Comparison of ENCODE assay signal across 1 cellular context in the genomic region with DNA sequence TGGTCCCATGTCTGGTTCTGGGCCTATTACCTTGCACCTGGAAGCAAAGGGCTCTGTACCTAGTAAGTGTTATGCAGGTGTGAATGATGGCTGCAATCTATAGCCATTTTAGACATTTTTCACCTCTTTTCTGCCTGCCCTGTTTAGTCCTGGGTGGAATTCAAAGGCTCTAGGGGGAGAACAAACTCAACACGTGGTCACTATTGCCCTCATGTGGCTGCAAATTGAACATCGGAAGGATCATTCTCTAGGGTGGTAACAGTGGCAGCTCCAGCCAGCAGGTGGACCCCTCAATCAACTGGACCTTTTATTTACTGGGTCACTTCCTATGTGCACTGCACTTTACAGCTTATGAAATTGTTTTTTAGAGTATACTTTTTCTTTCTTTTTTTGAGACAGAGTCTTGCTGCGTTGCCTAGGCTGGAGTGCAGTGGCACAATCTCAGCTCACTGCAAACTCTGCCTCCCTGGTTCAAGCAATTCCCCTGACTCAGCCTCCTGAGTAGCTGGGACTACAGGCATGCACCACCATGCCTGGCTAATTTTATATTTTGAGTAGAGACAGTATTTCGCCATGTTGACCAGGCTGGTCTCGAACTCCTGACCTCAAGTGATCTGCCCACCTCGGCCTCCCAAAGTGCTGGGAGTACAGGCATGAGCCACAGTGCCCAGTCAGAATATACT.
TF ChIP-seq lines count a peak whose summit lies in the region.
"Not testable (repeated sequence)": the region's sequence is repeated elsewhere in the genome, so short reads cannot be mapped to it uniquely, and the experiment has no call there.

No MANE protein-coding gene starts in this region.

TF ChIP-seq in HepG2, 621 proteins besides CTCF, POLR2A, EP300 and RAD21 (continued from another document and continues in another):
- TF ChIP-seq, protein P1, sequence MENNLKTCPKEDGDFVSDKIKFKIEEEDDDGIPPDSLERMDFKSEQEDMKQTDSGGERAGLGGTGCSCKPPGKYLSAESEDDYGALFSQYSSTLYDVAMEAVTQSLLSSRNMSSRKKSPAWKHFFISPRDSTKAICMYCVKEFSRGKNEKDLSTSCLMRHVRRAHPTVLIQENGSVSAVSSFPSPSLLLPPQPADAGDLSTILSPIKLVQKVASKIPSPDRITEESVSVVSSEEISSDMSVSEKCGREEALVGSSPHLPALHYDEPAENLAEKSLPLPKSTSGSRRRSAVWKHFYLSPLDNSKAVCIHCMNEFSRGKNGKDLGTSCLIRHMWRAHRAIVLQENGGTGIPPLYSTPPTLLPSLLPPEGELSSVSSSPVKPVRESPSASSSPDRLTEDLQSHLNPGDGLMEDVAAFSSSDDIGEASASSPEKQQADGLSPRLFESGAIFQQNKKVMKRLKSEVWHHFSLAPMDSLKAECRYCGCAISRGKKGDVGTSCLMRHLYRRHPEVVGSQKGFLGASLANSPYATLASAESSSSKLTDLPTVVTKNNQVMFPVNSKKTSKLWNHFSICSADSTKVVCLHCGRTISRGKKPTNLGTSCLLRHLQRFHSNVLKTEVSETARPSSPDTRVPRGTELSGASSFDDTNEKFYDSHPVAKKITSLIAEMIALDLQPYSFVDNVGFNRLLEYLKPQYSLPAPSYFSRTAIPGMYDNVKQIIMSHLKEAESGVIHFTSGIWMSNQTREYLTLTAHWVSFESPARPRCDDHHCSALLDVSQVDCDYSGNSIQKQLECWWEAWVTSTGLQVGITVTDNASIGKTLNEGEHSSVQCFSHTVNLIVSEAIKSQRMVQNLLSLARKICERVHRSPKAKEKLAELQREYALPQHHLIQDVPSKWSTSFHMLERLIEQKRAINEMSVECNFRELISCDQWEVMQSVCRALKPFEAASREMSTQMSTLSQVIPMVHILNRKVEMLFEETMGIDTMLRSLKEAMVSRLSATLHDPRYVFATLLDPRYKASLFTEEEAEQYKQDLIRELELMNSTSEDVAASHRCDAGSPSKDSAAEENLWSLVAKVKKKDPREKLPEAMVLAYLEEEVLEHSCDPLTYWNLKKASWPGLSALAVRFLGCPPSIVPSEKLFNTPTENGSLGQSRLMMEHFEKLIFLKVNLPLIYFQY (CRISPR knock-in tag; IDR thresholded peaks at IDR 0.05; ENCODE audit: borderline replicate concordance): peak; percentile 72; the same call in 1 of the 2 replicates
- TF ChIP-seq BRCA1 (CRISPR knock-in tag; IDR thresholded peaks at IDR 0.05): 0 out of 2 replicates have a peak, but pooled peaks have one; percentile 49
- TF ChIP-seq KLF16 (CRISPR knock-in tag; IDR thresholded peaks at IDR 0.05): peak in 1 of 2 experiments; percentile 80; a peak in 1 of 4 replicates
- not testable (repeated sequence) for TF ChIP-seq SOX6, NR2F6 (IDR thresholded peaks at IDR 0.05)
- peak; percentile 37; the same call in 1 of the 2 replicates for TF ChIP-seq SOX6 (CRISPR knock-in tag; IDR thresholded peaks at IDR 0.05)
- TF ChIP-seq, protein P2, sequence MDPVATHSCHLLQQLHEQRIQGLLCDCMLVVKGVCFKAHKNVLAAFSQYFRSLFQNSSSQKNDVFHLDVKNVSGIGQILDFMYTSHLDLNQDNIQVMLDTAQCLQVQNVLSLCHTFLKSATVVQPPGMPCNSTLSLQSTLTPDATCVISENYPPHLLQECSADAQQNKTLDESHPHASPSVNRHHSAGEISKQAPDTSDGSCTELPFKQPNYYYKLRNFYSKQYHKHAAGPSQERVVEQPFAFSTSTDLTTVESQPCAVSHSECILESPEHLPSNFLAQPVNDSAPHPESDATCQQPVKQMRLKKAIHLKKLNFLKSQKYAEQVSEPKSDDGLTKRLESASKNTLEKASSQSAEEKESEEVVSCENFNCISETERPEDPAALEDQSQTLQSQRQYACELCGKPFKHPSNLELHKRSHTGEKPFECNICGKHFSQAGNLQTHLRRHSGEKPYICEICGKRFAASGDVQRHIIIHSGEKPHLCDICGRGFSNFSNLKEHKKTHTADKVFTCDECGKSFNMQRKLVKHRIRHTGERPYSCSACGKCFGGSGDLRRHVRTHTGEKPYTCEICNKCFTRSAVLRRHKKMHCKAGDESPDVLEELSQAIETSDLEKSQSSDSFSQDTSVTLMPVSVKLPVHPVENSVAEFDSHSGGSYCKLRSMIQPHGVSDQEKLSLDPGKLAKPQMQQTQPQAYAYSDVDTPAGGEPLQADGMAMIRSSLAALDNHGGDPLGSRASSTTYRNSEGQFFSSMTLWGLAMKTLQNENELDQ (CRISPR knock-in tag; IDR thresholded peaks at IDR 0.05; ENCODE audit: borderline replicate concordance): peak; percentile 71; the same call in 1 of the 2 replicates
- TF ChIP-seq, protein P3, sequence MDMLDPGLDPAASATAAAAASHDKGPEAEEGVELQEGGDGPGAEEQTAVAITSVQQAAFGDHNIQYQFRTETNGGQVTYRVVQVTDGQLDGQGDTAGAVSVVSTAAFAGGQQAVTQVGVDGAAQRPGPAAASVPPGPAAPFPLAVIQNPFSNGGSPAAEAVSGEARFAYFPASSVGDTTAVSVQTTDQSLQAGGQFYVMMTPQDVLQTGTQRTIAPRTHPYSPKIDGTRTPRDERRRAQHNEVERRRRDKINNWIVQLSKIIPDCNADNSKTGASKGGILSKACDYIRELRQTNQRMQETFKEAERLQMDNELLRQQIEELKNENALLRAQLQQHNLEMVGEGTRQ (IDR thresholded peaks at IDR 0.05; ENCODE audit: low read depth, low read length): peak; percentile 69
- TF ChIP-seq, protein P3 (CRISPR knock-in tag; IDR thresholded peaks at IDR 0.05; ENCODE audit: borderline replicate concordance): peak; percentile 32; the same call in 1 of the 2 replicates
- TF ChIP-seq KAT7 (CRISPR knock-in tag; IDR thresholded peaks at IDR 0.05; ENCODE audit: borderline replicate concordance): peak; percentile 67; the same call in 1 of the 2 replicates
- peak; percentile 46; the same call in 1 of the 2 replicates for TF ChIP-seq TGIF2 (CRISPR knock-in tag; IDR thresholded peaks at IDR 0.05)
- 0 out of 2 replicates have a peak, but pooled peaks have one; percentile 37 for TF ChIP-seq KMT2B (CRISPR knock-in tag; IDR thresholded peaks at IDR 0.05)
- TF ChIP-seq SALL1 (CRISPR knock-in tag; IDR thresholded peaks at IDR 0.05): peak; percentile 71; the same call in 1 of the 2 replicates
- TF ChIP-seq HMG20B (CRISPR knock-in tag; conservative IDR thresholded peaks at IDR 0.05): 0 out of 2 replicates have a peak, but pooled peaks have one; percentile 41
- TF ChIP-seq ARNTL (CRISPR knock-in tag; IDR thresholded peaks at IDR 0.05): 0 out of 2 replicates have a peak, but pooled peaks have one; percentile 13
- peak; percentile 19; the same call in 1 of the 2 replicates for TF ChIP-seq ESRRA (CRISPR knock-in tag; IDR thresholded peaks at IDR 0.05; ENCODE audit: low read depth)
- 0 out of 2 replicates have a peak, but pooled peaks have one; percentile 35 for TF ChIP-seq ZFP90 (CRISPR knock-in tag; IDR thresholded peaks at IDR 0.05; ENCODE audit: borderline replicate concordance)
- TF ChIP-seq MIER2 (CRISPR knock-in tag; IDR thresholded peaks at IDR 0.05): peak; percentile 90
- TF ChIP-seq ZKSCAN8 (CRISPR knock-in tag; IDR thresholded peaks at IDR 0.05; ENCODE audit: borderline replicate concordance): peak; percentile 78; the same call in 1 of the 2 replicates
- TF ChIP-seq ZNF644 (CRISPR knock-in tag; IDR thresholded peaks at IDR 0.05; ENCODE audit: low read depth): peak; percentile 41; the same call in 1 of the 2 replicates
- 0 out of 2 replicates have a peak, but pooled peaks have one; percentile 61 for TF ChIP-seq ZNF230 (CRISPR knock-in tag; IDR thresholded peaks at IDR 0.05)
- TF ChIP-seq SP140L (CRISPR knock-in tag; IDR thresholded peaks at IDR 0.05; ENCODE audit: borderline replicate concordance): peak; percentile 93; the same call in 1 of the 2 replicates
- TF ChIP-seq SIX1 (CRISPR knock-in tag; IDR thresholded peaks at IDR 0.05; ENCODE audit: borderline replicate concordance): 0 out of 2 replicates have a peak, but pooled peaks have one; percentile 27
- TF ChIP-seq, protein P4, sequence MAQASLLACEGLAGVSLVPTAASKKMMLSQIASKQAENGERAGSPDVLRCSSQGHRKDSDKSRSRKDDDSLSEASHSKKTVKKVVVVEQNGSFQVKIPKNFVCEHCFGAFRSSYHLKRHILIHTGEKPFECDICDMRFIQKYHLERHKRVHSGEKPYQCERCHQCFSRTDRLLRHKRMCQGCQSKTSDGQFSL (CRISPR knock-in tag; IDR thresholded peaks at IDR 0.05): 0 out of 2 replicates have a peak, but pooled peaks have one; percentile 52
- peak; percentile 97 for TF ChIP-seq XRCC5 (optimal IDR thresholded peaks at IDR 0.05; ENCODE audit: low read length)
- TF ChIP-seq BCL6 (CRISPR knock-in tag; IDR thresholded peaks at IDR 0.05): peak; percentile 32; the same call in 1 of the 2 replicates
- TF ChIP-seq HOXA3 (CRISPR knock-in tag; IDR thresholded peaks at IDR 0.05): peak; percentile 42; the same call in 1 of the 2 replicates
- peak; percentile 89; the same call in 1 of the 2 replicates for TF ChIP-seq ZNF550 (CRISPR knock-in tag; IDR thresholded peaks at IDR 0.05; ENCODE audit: borderline replicate concordance)
- peak; percentile 39 for TF ChIP-seq IKZF4 (CRISPR knock-in tag; IDR thresholded peaks at IDR 0.05; ENCODE audit: borderline replicate concordance, low read depth, not compliant biosample characterization)
- peak; percentile 76 for TF ChIP-seq NR2F6 (CRISPR knock-in tag; IDR thresholded peaks at IDR 0.05)
- TF ChIP-seq, protein P5, sequence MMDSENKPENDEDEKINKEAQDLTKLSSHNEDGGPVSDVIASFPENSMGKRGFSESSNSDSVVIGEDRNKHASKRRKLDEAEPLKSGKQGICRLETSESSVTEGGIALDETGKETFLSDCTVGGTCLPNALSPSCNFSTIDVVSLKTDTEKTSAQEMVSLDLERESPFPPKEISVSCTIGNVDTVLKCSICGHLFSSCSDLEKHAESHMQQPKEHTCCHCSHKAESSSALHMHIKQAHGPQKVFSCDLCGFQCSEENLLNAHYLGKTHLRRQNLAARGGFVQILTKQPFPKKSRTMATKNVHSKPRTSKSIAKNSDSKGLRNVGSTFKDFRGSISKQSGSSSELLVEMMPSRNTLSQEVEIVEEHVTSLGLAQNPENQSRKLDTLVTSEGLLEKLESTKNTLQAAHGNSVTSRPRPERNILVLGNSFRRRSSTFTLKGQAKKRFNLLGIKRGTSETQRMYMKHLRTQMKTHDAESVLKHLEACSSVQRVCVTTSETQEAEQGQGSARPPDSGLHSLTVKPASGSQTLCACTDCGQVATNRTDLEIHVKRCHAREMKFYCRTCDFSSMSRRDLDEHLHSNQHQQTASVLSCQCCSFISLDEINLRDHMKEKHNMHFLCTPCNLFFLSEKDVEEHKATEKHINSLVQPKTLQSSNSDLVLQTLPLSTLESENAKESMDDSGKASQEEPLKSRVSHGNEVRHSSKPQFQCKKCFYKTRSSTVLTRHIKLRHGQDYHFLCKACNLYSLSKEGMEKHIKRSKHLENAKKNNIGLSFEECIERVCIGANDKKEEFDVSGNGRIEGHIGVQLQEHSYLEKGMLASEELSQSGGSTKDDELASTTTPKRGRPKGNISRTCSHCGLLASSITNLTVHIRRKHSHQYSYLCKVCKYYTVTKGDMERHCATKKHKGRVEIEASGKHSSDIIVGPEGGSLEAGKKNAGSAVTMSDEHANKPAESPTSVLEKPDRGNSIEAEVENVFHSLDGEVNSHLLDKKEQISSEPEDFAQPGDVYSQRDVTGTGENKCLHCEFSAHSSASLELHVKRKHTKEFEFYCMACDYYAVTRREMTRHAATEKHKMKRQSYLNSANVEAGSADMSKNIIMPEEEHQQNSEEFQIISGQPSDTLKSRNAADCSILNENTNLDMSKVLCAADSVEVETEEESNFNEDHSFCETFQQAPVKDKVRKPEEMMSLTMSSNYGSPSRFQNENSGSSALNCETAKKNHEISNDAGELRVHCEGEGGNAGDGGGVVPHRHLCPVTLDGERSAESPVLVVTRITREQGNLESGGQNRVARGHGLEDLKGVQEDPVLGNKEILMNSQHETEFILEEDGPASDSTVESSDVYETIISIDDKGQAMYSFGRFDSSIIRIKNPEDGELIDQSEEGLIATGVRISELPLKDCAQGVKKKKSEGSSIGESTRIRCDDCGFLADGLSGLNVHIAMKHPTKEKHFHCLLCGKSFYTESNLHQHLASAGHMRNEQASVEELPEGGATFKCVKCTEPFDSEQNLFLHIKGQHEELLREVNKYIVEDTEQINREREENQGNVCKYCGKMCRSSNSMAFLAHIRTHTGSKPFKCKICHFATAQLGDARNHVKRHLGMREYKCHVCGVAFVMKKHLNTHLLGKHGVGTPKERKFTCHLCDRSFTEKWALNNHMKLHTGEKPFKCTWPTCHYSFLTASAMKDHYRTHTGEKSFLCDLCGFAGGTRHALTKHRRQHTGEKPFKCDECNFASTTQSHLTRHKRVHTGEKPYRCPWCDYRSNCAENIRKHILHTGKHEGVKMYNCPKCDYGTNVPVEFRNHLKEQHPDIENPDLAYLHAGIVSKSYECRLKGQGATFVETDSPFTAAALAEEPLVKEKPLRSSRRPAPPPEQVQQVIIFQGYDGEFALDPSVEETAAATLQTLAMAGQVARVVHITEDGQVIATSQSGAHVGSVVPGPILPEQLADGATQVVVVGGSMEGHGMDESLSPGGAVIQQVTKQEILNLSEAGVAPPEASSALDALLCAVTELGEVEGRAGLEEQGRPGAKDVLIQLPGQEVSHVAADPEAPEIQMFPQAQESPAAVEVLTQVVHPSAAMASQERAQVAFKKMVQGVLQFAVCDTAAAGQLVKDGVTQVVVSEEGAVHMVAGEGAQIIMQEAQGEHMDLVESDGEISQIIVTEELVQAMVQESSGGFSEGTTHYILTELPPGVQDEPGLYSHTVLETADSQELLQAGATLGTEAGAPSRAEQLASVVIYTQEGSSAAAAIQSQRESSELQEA (CRISPR knock-in tag; IDR thresholded peaks at IDR 0.05; ENCODE audit: not compliant biosample characterization): peak; percentile 61
- TF ChIP-seq KMT2A (CRISPR knock-in tag; IDR thresholded peaks at IDR 0.05): peak; percentile 60; the same call in 1 of the 2 replicates
- 0 out of 2 replicates have a peak, but pooled peaks have one; percentile 61 for TF ChIP-seq KLF9 (CRISPR knock-in tag; IDR thresholded peaks at IDR 0.05; ENCODE audit: low read depth)
- peak; percentile 92 for TF ChIP-seq ZNF124 (CRISPR knock-in tag; IDR thresholded peaks at IDR 0.05)
- TF ChIP-seq SOX5 (CRISPR knock-in tag; IDR thresholded peaks at IDR 0.05; ENCODE audit: borderline replicate concordance): peak; percentile 63
- TF ChIP-seq, protein P6, sequence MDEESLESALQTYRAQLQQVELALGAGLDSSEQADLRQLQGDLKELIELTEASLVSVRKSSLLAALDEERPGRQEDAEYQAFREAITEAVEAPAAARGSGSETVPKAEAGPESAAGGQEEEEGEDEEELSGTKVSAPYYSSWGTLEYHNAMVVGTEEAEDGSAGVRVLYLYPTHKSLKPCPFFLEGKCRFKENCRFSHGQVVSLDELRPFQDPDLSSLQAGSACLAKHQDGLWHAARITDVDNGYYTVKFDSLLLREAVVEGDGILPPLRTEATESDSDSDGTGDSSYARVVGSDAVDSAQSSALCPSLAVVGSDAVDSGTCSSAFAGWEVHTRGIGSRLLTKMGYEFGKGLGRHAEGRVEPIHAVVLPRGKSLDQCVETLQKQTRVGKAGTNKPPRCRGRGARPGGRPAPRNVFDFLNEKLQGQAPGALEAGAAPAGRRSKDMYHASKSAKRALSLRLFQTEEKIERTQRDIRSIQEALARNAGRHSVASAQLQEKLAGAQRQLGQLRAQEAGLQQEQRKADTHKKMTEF (CRISPR knock-in tag; IDR thresholded peaks at IDR 0.05): peak; percentile 72
